In the genomic region with DNA sequence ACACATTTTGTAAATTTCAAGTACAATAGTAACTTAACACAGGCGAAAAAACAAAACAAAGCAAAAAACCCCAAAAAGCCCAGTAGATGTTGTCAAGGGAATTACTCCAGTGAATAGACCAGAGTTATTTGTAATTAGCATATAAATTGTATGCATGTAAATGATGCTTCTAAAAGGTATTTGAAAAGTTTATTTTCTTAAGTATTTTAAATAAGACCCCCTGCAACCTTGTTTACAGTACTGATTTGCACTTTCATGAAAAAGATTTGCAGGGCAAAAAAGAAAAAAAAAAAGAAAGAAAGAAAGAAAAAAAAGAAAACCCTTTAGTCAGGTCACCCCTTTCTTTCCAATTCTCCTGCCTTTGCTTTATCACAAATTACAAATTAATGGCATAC, we compare ENCODE assay signal across 18 cellular contexts.
A peak's percentile ranks its signal among the peaks of the same experiment; 100 is the strongest.
DNase-seq lines count a peak whose midpoint lies in the region.
"Had no signal": no experiment of that assay in that cellular context is flagged by ENCODE, and none has a peak within 500 bp of the region (broad histone marks: within the 10 kb centered on the region; RNA-seq: fewer than 3 reads in every experiment).

No MANE protein-coding gene starts in this region.

- H3K27me3 Mint-ChIP-seq in activated naive CD4-positive, alpha-beta T cell treated with anti-CD3 and anti-CD28 coated beads, Interleukin-2, amount 10 ng/mL, durations not matched to agents 7 days and 5 days = peaks cover 17% of the 10 kb centered on the region

- H3K4me1 ChIP-seq in HUES64 (ENCODE audit: insufficient read depth, low read length) (peaks cover 69% of the 10 kb centered on the region), iPS-18a (ENCODE audit: control insufficient read depth, low read depth, low read length) (peaks cover 54% of the 10 kb centered on the region)

- CTCF ChIA-PET in activated naive CD4-positive, alpha-beta T cell treated with anti-CD3 and anti-CD28 coated beads, Interleukin-2, amount 10 ng/mL, durations not matched to agents 7 days and 5 days (lab: Charles Lee) = no interaction called here

- H3K27me3 ChIP-seq in H7 (ENCODE audit: control insufficient read depth, insufficient read depth, low read length) (peaks cover 36% of the 10 kb centered on the region), HUES64 (ENCODE audit: insufficient read depth, low read length) (peaks cover 38% of the 10 kb centered on the region), iPS-18a (ENCODE audit: control insufficient read depth, insufficient read depth, low read length) (peaks cover 41% of the 10 kb centered on the region)

- no peaks in the 10 kb centered on the region for H3K9me3 ChIP-seq in HUES64 (ENCODE audit: insufficient read depth, low read depth, low read length)
- H3K9me3 ChIP-seq in iPS-18a (ENCODE audit: control insufficient read depth, low read depth, low read length) = no peaks in the 10 kb centered on the region
- H3K9me3 ChIP-seq: BLaER1 had no signal

- peak overlapping the region; percentile 96 for H3K27ac ChIP-seq in HUES64 (ENCODE audit: low read depth, low read length)
- no peak overlapping the region for H3K27ac ChIP-seq in iPS-18a (ENCODE audit: low read length)
- H3K27ac ChIP-seq: BLaER1 had no signal

- no peaks in the 10 kb centered on the region for H3K4me1 Mint-ChIP-seq in activated naive CD4-positive, alpha-beta T cell treated with anti-CD3 and anti-CD28 coated beads, Interleukin-2, amount 10 ng/mL, durations not matched to agents 7 days and 5 days
- H3K4me1 Mint-ChIP-seq: CD14-positive monocyte; CD4-positive, alpha-beta memory T cell had no signal

- H3K9ac ChIP-seq in HUES64 (ENCODE audit: low read depth, low read length) (peak overlapping the region; percentile 18; the same call in 1 of the 2 replicates), iPS-18a (ENCODE audit: low read length) (peak overlapping the region; percentile 37)
- H3K9ac ChIP-seq: BLaER1 had no signal

- peak; percentile 64 for DNase-seq in H7
- DNase-seq in cortex of kidney (lab: John Stamatoyannopoulos, UW) = no peak
- no peak for DNase-seq in activated naive CD4-positive, alpha-beta T cell treated with anti-CD3 and anti-CD28 coated beads, Interleukin-2, amount 10 ng/mL, durations not matched to agents 7 days and 5 days
- DNase-seq in NCI-H1092 (lab: John Stamatoyannopoulos, UW) = no peak
- no peak for DNase-seq in activated gamma-delta T cell (lab: John Stamatoyannopoulos, UW)
- DNase-seq: 8988T; CD4-positive, alpha-beta memory T cell; DMS 273 treated with DMSO at 0.1 percent for 48 hours; DMS53; DND-41; EL; IMR-90 had no signal

- no peaks in the 10 kb centered on the region for H3K36me3 Mint-ChIP-seq in activated naive CD4-positive, alpha-beta T cell treated with anti-CD3 and anti-CD28 coated beads, Interleukin-2, amount 10 ng/mL, durations not matched to agents 7 days and 5 days
- H3K36me3 Mint-ChIP-seq: CD14-positive monocyte; CD4-positive, alpha-beta memory T cell had no signal

- H3K4me3 Mint-ChIP-seq in activated naive CD4-positive, alpha-beta T cell treated with anti-CD3 and anti-CD28 coated beads, Interleukin-2, amount 10 ng/mL, durations not matched to agents 7 days and 5 days = no peak overlapping the region
- H3K4me3 Mint-ChIP-seq: CD4-positive, alpha-beta memory T cell had no signal

- no peak overlapping the region for H3K4me3 ChIP-seq in H7 (ENCODE audit: insufficient read depth, low read depth, low read length)
- H3K4me3 ChIP-seq in HUES64 (ENCODE audit: low read length) = peak overlapping the region; percentile 24; the same call in 1 of the 2 replicates
- no peak overlapping the region for H3K4me3 ChIP-seq in iPS-18a (ENCODE audit: low read length)
- H3K4me3 ChIP-seq: BLaER1, GM12878, K562 had no signal

- no CpG with 5 or more reads among the region's 1 CpG for WGBS in HUES64

- no peak overlapping the region for H3K27ac Mint-ChIP-seq in activated naive CD4-positive, alpha-beta T cell treated with anti-CD3 and anti-CD28 coated beads, Interleukin-2, amount 10 ng/mL, durations not matched to agents 7 days and 5 days
- H3K27ac Mint-ChIP-seq: CD14-positive monocyte; CD4-positive, alpha-beta memory T cell had no signal

- H3K36me3 ChIP-seq in H7 (replicated peaks; ENCODE audit: control insufficient read depth, insufficient read depth, low read length) (no peaks in the 10 kb centered on the region), HUES64 (ENCODE audit: insufficient read depth, low read length) (no peaks in the 10 kb centered on the region), iPS-18a (ENCODE audit: control insufficient read depth, low read depth, low read length) (no peaks in the 10 kb centered on the region)
- H3K36me3 ChIP-seq: BLaER1 had no signal

- H3K9me3 Mint-ChIP-seq in activated naive CD4-positive, alpha-beta T cell treated with anti-CD3 and anti-CD28 coated beads, Interleukin-2, amount 10 ng/mL, durations not matched to agents 7 days and 5 days = peaks cover 5% of the 10 kb centered on the region
